8 cellular contexts compared by ENCODE assay signal in genomic region chr4:73070072-73070385, GRCh38. TPM values are rescaled to one million over a fixed set of nuclear protein-coding genes. Genes with fewer than 3 reads are reported as not detected.
DNase-seq lines count a peak whose midpoint lies in the region; ATAC-seq, FAIRE-seq and TF ChIP-seq lines count a peak whose summit lies in the region.

No MANE protein-coding gene starts in this region.

- TF ChIP-seq EP300 in suprapubic skin (IDR thresholded peaks at IDR 0.05), result no peak

- TF ChIP-seq POLR2A in suprapubic skin (IDR thresholded peaks at IDR 0.05) (no peak), erythroblast (IDR thresholded peaks at IDR 0.05; ENCODE audit: low read length) (no peak)

- POLR2A ChIA-PET in Caco-2 (lab: Charles Lee), result interaction anchor here (0.6 kb wide), 2 partner anchors 34 to 35 kb away, joined by 3 read pairs; no protein-coding TSS in a partner anchor

- 7% methylated on average over 9 of the region's 9 CpGs for WGBS in suprapubic skin

- peak overlapping the region; percentile 96 for H3K27ac ChIP-seq in suprapubic skin

- intact Hi-C loops in Caco-2 (cut with micrococcal nuclease; ENCODE audit: unreplicated experiment), result no loop called here
- intact Hi-C loops in activated T-helper 1 cell treated with anti-CD3 and anti-CD28 coated beads, Interleukin-12 subunit alpha, Interleukin-12 subunit beta, Interleukin-2, Interleukin-4 antibody, amounts not matched to agents 30 ng/mL and 10 ng/mL and 1 ng/mL, durations not matched to agents 14 hours and 24 hours and 36 hours (cut with micrococcal nuclease), result loop anchor here (1.0 kb wide), 1 partner anchor 16 kb away; no protein-coding TSS in a partner anchor

- ATAC-seq in GM19395 (IDR thresholded peaks at IDR 0.05; ENCODE audit: unreplicated experiment), result peak; percentile 19
- ATAC-seq in HG03457 (IDR thresholded peaks at IDR 0.05; ENCODE audit: unreplicated experiment), result peak; percentile 10

- H3K4me1 Mint-ChIP-seq in Caco-2 (ENCODE audit: low read depth, unreplicated experiment), result no peaks in the 10 kb centered on the region
- H3K4me1 Mint-ChIP-seq in activated T-helper 1 cell treated with anti-CD3 and anti-CD28 coated beads, Interleukin-12 subunit alpha, Interleukin-12 subunit beta, Interleukin-2, Interleukin-4 antibody, amounts not matched to agents 30 ng/mL and 10 ng/mL and 1 ng/mL, durations not matched to agents 14 hours and 24 hours and 36 hours (ENCODE audit: low read depth), result peaks cover 52% of the 10 kb centered on the region

- TF ChIP-seq CTCF in Caco-2 (IDR thresholded peaks at IDR 0.05; ENCODE audit: insufficient read depth in 1 of 2, low read depth in 1 of 2, low read length in 1 of 2, severe bottlenecking in 1 of 2, unreplicated experiment in 1 of 2) (no peak), suprapubic skin (IDR thresholded peaks at IDR 0.05) (no peak)

- DNase-seq in Caco-2 (peak in 1 of 2 experiments; percentile 4), suprapubic skin (ENCODE audit: low spot score in 2 of 2) (no peak), erythroblast (lab: John Stamatoyannopoulos, UW) (no peak), iPS-NIHi11 (ENCODE audit: low spot score) (no peak)
- DNase-seq in activated T-helper 1 cell treated with anti-CD3 and anti-CD28 coated beads, Interleukin-12 subunit alpha, Interleukin-12 subunit beta, Interleukin-2, Interleukin-4 antibody, amounts not matched to agents 30 ng/mL and 10 ng/mL and 1 ng/mL, durations not matched to agents 14 hours and 24 hours and 36 hours (ENCODE audit: low spot score), result no peak

- no peaks in the 10 kb centered on the region for H3K9me3 ChIP-seq in Caco-2
- H3K9me3 ChIP-seq in suprapubic skin, result no peaks in the 10 kb centered on the region

- peaks cover 18% of the 10 kb centered on the region for H3K36me3 Mint-ChIP-seq in Caco-2 (ENCODE audit: insufficient read depth, unreplicated experiment)
- peaks cover 21% of the 10 kb centered on the region for H3K36me3 Mint-ChIP-seq in activated T-helper 1 cell treated with anti-CD3 and anti-CD28 coated beads, Interleukin-12 subunit alpha, Interleukin-12 subunit beta, Interleukin-2, Interleukin-4 antibody, amounts not matched to agents 30 ng/mL and 10 ng/mL and 1 ng/mL, durations not matched to agents 14 hours and 24 hours and 36 hours (ENCODE audit: low read depth)

- no peaks in the 10 kb centered on the region for H3K9me3 Mint-ChIP-seq in Caco-2 (ENCODE audit: unreplicated experiment)
- H3K9me3 Mint-ChIP-seq in activated T-helper 1 cell treated with anti-CD3 and anti-CD28 coated beads, Interleukin-12 subunit alpha, Interleukin-12 subunit beta, Interleukin-2, Interleukin-4 antibody, amounts not matched to agents 30 ng/mL and 10 ng/mL and 1 ng/mL, durations not matched to agents 14 hours and 24 hours and 36 hours, result no peaks in the 10 kb centered on the region

- H3K27me3 ChIP-seq in Caco-2 (replicated peaks; ENCODE audit: control insufficient read depth, insufficient read depth, low read length) (no peaks in the 10 kb centered on the region), suprapubic skin (no peaks in the 10 kb centered on the region)

- H3K4me3 ChIP-seq in Caco-2 (ENCODE audit: low read depth, low read length), result peak overlapping the region; percentile 52
- H3K4me3 ChIP-seq in suprapubic skin, result peak overlapping the region; percentile 75

- H3K36me3 ChIP-seq in Caco-2 (ENCODE audit: control insufficient read depth, insufficient read depth, low read length), result no peaks in the 10 kb centered on the region; the same call in 1 of the 2 replicates
- H3K36me3 ChIP-seq in suprapubic skin, result peaks cover 4% of the 10 kb centered on the region

- H3K4me3 Mint-ChIP-seq in Caco-2 (ENCODE audit: unreplicated experiment), result peak overlapping the region; percentile 94
- peak overlapping the region; percentile 92 for H3K4me3 Mint-ChIP-seq in activated T-helper 1 cell treated with anti-CD3 and anti-CD28 coated beads, Interleukin-12 subunit alpha, Interleukin-12 subunit beta, Interleukin-2, Interleukin-4 antibody, amounts not matched to agents 30 ng/mL and 10 ng/mL and 1 ng/mL, durations not matched to agents 14 hours and 24 hours and 36 hours

- TSS peak; percentile 97 for BruUV-seq in Caco-2 (replicated peaks; lab: Mats Ljungman, UMichigan)

- peak; percentile 75 for FAIRE-seq in islet of Langerhans (lab: Jason Lieb, UNC)

- CTCF ChIA-PET in Caco-2 (lab: Charles Lee), result no interaction called here

- H3K27me3 Mint-ChIP-seq in Caco-2 (ENCODE audit: insufficient read depth, unreplicated experiment), result no peaks in the 10 kb centered on the region
- H3K27me3 Mint-ChIP-seq in activated T-helper 1 cell treated with anti-CD3 and anti-CD28 coated beads, Interleukin-12 subunit alpha, Interleukin-12 subunit beta, Interleukin-2, Interleukin-4 antibody, amounts not matched to agents 30 ng/mL and 10 ng/mL and 1 ng/mL, durations not matched to agents 14 hours and 24 hours and 36 hours (ENCODE audit: insufficient read depth), result no peaks in the 10 kb centered on the region

- H3K27ac Mint-ChIP-seq in Caco-2 (ENCODE audit: unreplicated experiment), result peak overlapping the region; percentile 98
- peak overlapping the region; percentile 99 for H3K27ac Mint-ChIP-seq in activated T-helper 1 cell treated with anti-CD3 and anti-CD28 coated beads, Interleukin-12 subunit alpha, Interleukin-12 subunit beta, Interleukin-2, Interleukin-4 antibody, amounts not matched to agents 30 ng/mL and 10 ng/mL and 1 ng/mL, durations not matched to agents 14 hours and 24 hours and 36 hours

- no peaks in the 10 kb centered on the region for H3K4me1 ChIP-seq in Caco-2
- peaks cover 28% of the 10 kb centered on the region for H3K4me1 ChIP-seq in suprapubic skin

RNA-seq across cellular contexts. Expression of gene COX18, which starts 0.5 kb away (rescaled TPM):
- total RNA-seq in Caco-2 (2022) (11.6 and 12.2 TPM in 2 replicates), suprapubic skin (10 to 100 TPM; 11.2 to 20.7 (median 13.9) TPM)
- total RNA-seq in activated T-helper 1 cell treated with anti-CD3 and anti-CD28 coated beads, Interleukin-12 subunit alpha, Interleukin-12 subunit beta, Interleukin-2, Interleukin-4 antibody, amounts not matched to agents 30 ng/mL and 10 ng/mL and 1 ng/mL, durations not matched to agents 14 hours and 24 hours and 36 hours, result 19.9 and 22.2 TPM in 2 replicates
